ENCODE assay signal across 1 cellular context in the genomic region with DNA sequence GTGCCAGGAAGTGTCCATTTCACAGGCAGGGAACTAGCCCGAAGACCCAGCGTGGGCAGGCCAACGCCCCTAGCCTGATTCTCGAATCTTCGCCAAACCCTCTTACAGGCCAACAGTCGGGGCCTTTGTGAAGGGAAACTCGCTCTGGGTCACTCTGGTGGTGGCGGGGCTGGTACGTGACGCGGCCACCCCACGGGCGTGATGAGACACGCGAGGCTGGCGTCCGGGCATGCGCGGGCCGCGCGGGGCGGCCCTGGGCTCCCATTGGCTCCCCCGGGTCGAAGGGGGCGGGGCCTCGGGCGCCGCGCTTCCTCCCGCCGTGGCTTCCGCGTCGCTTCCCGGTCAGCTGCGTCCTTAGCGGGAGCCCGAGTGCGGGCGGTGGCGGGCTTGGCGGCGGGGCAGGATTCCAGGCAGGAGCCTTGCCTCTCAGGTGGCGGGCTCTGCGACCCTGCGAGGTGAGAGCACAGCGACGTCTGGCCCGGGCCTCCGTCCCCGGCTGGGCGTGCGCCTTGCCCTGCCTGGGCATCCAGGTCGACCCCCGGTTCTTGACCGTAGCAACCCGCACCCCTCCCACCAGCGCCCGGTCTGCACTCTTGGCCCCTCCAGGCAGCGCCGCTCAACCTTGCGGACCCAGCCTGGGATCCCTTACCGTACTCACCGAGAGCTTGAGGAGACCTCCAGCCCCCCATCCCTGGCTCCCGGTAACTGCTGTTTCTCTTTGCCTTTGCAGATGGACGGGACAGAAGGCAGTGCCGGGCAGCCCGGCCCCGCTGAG.
TF ChIP-seq lines count a peak whose summit lies in the region.

FRMD8 (plus strand) TSS at position 331 of the 775 bp plus-strand sequence; CDS start at position 731, 400 bp downstream.

TF ChIP-seq in HepG2, 621 proteins besides CTCF, POLR2A, EP300 and RAD21 (continued from another document and continues in another):
- no peak; the same call in 1 of the 2 replicates for TF ChIP-seq LBX2 (CRISPR knock-in tag; IDR thresholded peaks at IDR 0.05; ENCODE audit: borderline replicate concordance)
- TF ChIP-seq, protein P1, sequence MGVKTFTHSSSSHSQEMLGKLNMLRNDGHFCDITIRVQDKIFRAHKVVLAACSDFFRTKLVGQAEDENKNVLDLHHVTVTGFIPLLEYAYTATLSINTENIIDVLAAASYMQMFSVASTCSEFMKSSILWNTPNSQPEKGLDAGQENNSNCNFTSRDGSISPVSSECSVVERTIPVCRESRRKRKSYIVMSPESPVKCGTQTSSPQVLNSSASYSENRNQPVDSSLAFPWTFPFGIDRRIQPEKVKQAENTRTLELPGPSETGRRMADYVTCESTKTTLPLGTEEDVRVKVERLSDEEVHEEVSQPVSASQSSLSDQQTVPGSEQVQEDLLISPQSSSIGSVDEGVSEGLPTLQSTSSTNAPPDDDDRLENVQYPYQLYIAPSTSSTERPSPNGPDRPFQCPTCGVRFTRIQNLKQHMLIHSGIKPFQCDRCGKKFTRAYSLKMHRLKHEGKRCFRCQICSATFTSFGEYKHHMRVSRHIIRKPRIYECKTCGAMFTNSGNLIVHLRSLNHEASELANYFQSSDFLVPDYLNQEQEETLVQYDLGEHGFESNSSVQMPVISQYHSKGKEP (CRISPR knock-in tag; IDR thresholded peaks at IDR 0.05): no peak
- TF ChIP-seq MTA3 (CRISPR knock-in tag; IDR thresholded peaks at IDR 0.05): no peak
- TF ChIP-seq ZNF274 (CRISPR knock-in tag; IDR thresholded peaks at IDR 0.05): 0 out of 2 replicates have a peak, but pooled peaks have one; percentile 12
- peak; percentile 76 for TF ChIP-seq ZNF556 (CRISPR knock-in tag; IDR thresholded peaks at IDR 0.05; ENCODE audit: borderline replicate concordance)
- no peak for TF ChIP-seq GFI1 (CRISPR knock-in tag; IDR thresholded peaks at IDR 0.05; ENCODE audit: borderline replicate concordance)
- TF ChIP-seq ZNF343 (CRISPR knock-in tag; IDR thresholded peaks at IDR 0.05): peak; percentile 92
- TF ChIP-seq ZNF746 (CRISPR knock-in tag; IDR thresholded peaks at IDR 0.05): no peak
- TF ChIP-seq, protein P2, sequence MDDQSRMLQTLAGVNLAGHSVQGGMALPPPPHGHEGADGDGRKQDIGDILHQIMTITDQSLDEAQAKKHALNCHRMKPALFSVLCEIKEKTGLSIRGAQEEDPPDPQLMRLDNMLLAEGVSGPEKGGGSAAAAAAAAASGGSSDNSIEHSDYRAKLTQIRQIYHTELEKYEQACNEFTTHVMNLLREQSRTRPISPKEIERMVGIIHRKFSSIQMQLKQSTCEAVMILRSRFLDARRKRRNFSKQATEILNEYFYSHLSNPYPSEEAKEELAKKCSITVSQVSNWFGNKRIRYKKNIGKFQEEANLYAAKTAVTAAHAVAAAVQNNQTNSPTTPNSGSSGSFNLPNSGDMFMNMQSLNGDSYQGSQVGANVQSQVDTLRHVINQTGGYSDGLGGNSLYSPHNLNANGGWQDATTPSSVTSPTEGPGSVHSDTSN (CRISPR knock-in tag; IDR thresholded peaks at IDR 0.05; ENCODE audit: borderline replicate concordance): no peak
- TF ChIP-seq, protein P3, sequence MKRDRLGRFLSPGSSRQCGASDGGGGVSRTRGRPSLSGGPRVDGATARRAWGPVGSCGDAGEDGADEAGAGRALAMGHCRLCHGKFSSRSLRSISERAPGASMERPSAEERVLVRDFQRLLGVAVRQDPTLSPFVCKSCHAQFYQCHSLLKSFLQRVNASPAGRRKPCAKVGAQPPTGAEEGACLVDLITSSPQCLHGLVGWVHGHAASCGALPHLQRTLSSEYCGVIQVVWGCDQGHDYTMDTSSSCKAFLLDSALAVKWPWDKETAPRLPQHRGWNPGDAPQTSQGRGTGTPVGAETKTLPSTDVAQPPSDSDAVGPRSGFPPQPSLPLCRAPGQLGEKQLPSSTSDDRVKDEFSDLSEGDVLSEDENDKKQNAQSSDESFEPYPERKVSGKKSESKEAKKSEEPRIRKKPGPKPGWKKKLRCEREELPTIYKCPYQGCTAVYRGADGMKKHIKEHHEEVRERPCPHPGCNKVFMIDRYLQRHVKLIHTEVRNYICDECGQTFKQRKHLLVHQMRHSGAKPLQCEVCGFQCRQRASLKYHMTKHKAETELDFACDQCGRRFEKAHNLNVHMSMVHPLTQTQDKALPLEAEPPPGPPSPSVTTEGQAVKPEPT (CRISPR knock-in tag; IDR thresholded peaks at IDR 0.05; ENCODE audit: low read depth): peak; percentile 71; the same call in 1 of the 2 replicates
- no peak for TF ChIP-seq HDAC6 (IDR thresholded peaks at IDR 0.05; ENCODE audit: low read depth, low read length)
- TF ChIP-seq, protein P4, sequence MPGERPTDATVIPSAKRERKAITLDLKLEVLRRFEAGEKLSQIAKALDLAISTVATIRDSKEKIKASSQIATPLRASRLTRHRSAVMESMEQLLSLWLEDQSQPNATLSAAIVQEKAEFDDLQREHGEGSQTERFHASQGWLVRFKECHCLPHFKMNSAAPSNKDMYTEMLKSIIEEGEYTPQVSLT (CRISPR knock-in tag; IDR thresholded peaks at IDR 0.05; ENCODE audit: borderline replicate concordance, low read depth): no peak
- peak; percentile 81 for TF ChIP-seq NRL (CRISPR knock-in tag; IDR thresholded peaks at IDR 0.05; ENCODE audit: borderline replicate concordance)
- TF ChIP-seq NFYC (CRISPR knock-in tag; IDR thresholded peaks at IDR 0.05): peak; percentile 75
- no peak for TF ChIP-seq ZNF451 (CRISPR knock-in tag; IDR thresholded peaks at IDR 0.05)
- peak; percentile 43 for TF ChIP-seq CBX1 (IDR thresholded peaks at IDR 0.05; ENCODE audit: low read depth)
- TF ChIP-seq, protein P5, sequence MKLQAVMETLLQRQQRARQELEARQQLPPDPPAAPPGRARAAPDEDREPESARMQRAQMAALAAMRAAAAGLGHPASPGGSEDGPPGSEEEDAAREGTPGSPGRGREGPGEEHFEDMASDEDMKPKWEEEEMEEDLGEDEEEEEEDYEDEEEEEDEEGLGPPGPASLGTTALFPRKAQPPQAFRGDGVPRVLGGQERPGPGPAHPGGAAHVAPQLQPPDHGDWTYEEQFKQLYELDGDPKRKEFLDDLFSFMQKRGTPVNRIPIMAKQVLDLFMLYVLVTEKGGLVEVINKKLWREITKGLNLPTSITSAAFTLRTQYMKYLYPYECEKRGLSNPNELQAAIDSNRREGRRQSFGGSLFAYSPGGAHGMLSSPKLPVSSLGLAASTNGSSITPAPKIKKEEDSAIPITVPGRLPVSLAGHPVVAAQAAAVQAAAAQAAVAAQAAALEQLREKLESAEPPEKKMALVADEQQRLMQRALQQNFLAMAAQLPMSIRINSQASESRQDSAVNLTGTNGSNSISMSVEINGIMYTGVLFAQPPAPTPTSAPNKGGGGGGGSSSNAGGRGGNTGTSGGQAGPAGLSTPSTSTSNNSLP (IDR thresholded peaks at IDR 0.05; ENCODE audit: low read depth, low read length): no peak
- TF ChIP-seq ZNF33B (CRISPR knock-in tag; IDR thresholded peaks at IDR 0.05): no peak
- TF ChIP-seq THAP11 (CRISPR knock-in tag; IDR thresholded peaks at IDR 0.05): peak; percentile 53; the same call in 1 of the 2 replicates
- no peak for TF ChIP-seq PTBP1 (IDR thresholded peaks at IDR 0.05; ENCODE audit: low read depth, low read length, poor library complexity, severe bottlenecking)
- TF ChIP-seq ZNF512B (CRISPR knock-in tag; IDR thresholded peaks at IDR 0.05; ENCODE audit: borderline replicate concordance): no peak
- TF ChIP-seq, protein P6, sequence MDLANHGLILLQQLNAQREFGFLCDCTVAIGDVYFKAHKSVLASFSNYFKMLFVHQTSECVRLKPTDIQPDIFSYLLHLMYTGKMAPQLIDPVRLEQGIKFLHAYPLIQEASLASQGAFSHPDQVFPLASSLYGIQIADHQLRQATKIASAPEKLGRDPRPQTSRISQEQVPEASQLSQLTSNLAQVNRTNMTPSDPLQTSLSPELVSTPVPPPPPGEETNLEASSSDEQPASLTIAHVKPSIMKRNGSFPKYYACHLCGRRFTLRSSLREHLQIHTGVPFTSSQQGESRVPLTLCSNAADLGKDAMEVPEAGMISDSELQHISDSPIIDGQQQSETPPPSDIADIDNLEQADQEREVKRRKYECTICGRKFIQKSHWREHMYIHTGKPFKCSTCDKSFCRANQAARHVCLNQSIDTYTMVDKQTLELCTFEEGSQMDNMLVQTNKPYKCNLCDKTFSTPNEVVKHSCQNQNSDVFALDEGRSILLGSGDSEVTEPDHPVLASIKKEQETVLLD (CRISPR knock-in tag; IDR thresholded peaks at IDR 0.05; ENCODE audit: low read depth): peak; percentile 40; the same call in 1 of the 2 replicates
- TF ChIP-seq ZNF547 (CRISPR knock-in tag; IDR thresholded peaks at IDR 0.05): peak; percentile 76
- peak; percentile 72 for TF ChIP-seq HIVEP1 (CRISPR knock-in tag; IDR thresholded peaks at IDR 0.05)
- no peak for TF ChIP-seq ZNF598 (CRISPR knock-in tag; IDR thresholded peaks at IDR 0.05; ENCODE audit: borderline replicate concordance)
- TF ChIP-seq SMARCE1 (IDR thresholded peaks at IDR 0.05; ENCODE audit: borderline replicate concordance): no peak
- TF ChIP-seq REXO4 (CRISPR knock-in tag; IDR thresholded peaks at IDR 0.05; ENCODE audit: borderline replicate concordance): 0 out of 2 replicates have a peak, but pooled peaks have one; percentile 46
- no peak for TF ChIP-seq POLR2AphosphoS2 (IDR thresholded peaks at IDR 0.05; ENCODE audit: low read depth, low read length)
- TF ChIP-seq ZMYM2 (CRISPR knock-in tag; IDR thresholded peaks at IDR 0.05): peak; percentile 26; the same call in 1 of the 2 replicates
- no peak for TF ChIP-seq ADNP (CRISPR knock-in tag; IDR thresholded peaks at IDR 0.05)
- TF ChIP-seq USF2 (IDR thresholded peaks at IDR 0.05; ENCODE audit: low read depth, low read length): no peak
- TF ChIP-seq USF2 (CRISPR knock-in tag; IDR thresholded peaks at IDR 0.05; ENCODE audit: borderline replicate concordance): no peak
- TF ChIP-seq NKX3-1 (CRISPR knock-in tag; IDR thresholded peaks at IDR 0.05): no peak
- peak; percentile 47; the same call in 1 of the 2 replicates for TF ChIP-seq IKZF5 (CRISPR knock-in tag; IDR thresholded peaks at IDR 0.05)
- TF ChIP-seq MYC (CRISPR knock-in tag; IDR thresholded peaks at IDR 0.05; ENCODE audit: borderline replicate concordance): peak; percentile 62
- TF ChIP-seq TIGD3 (CRISPR knock-in tag; IDR thresholded peaks at IDR 0.05; ENCODE audit: borderline replicate concordance): no peak
- TF ChIP-seq SMAD1 (CRISPR knock-in tag; IDR thresholded peaks at IDR 0.05; ENCODE audit: borderline replicate concordance, low read depth): no peak
- TF ChIP-seq SAFB2 (CRISPR knock-in tag; IDR thresholded peaks at IDR 0.05; ENCODE audit: borderline replicate concordance, low read depth): peak; percentile 45; the same call in 1 of the 2 replicates
- TF ChIP-seq ZZZ3 (CRISPR knock-in tag; IDR thresholded peaks at IDR 0.05; ENCODE audit: borderline replicate concordance): peak; percentile 75; the same call in 1 of the 2 replicates
- TF ChIP-seq EZH2 (conservative IDR thresholded peaks at IDR 0.05; ENCODE audit: low read depth, low read length): no peak
- TF ChIP-seq ZNF143 (CRISPR knock-in tag; IDR thresholded peaks at IDR 0.05): no peak
- TF ChIP-seq POGZ (CRISPR knock-in tag; IDR thresholded peaks at IDR 0.05): peak; percentile 36; the same call in 1 of the 2 replicates
- peak; percentile 32; the same call in 1 of the 2 replicates for TF ChIP-seq NR2C2 (CRISPR knock-in tag; IDR thresholded peaks at IDR 0.05; ENCODE audit: borderline replicate concordance)
